18 cellular contexts compared by ENCODE assay signal in genomic region chr16:13977177-13977576, GRCh38. TPM values are rescaled to one million over a fixed set of nuclear protein-coding genes. Genes with fewer than 3 reads are reported as not detected.
DNase-seq lines count a peak whose midpoint lies in the region; ATAC-seq, FAIRE-seq and TF ChIP-seq lines count a peak whose summit lies in the region.
"Had no signal": no experiment of that assay in that cellular context is flagged by ENCODE, and none has a peak within 500 bp of the region (broad histone marks: within the 10 kb centered on the region; RNA-seq: fewer than 3 reads in every experiment).

No MANE protein-coding gene starts in this region.

- intact Hi-C loops in K562 (cut with micrococcal nuclease), result loop anchor here (10.0 kb wide), 1 partner anchor 78 kb away; no protein-coding TSS in a partner anchor

- WGBS in A549 (ENCODE audit: missing lambda C conversion rate), result 92% methylated on average over 6 of the region's 6 CpGs
- 16% methylated on average over 6 of the region's 6 CpGs for WGBS in K562 (ENCODE audit: insufficient coverage, low coverage, missing lambda C conversion rate)

- TF ChIP-seq CTCF in A549 (IDR thresholded peaks at IDR 0.05) (no peak), D721Med (IDR thresholded peaks at IDR 0.05; ENCODE audit: insufficient read depth, missing control alignments) (no peak), K562 (IDR thresholded peaks at IDR 0.05 in 2 of 3, conservative IDR thresholded peaks at IDR 0.05 in 1 of 3; ENCODE audit: insufficient read depth in 2 of 3, low read depth in 1 of 3, low read length in 3 of 3) (no peak)

- DNase-seq in A549 (ENCODE audit: low read depth in 1 of 2, low spot score in 1 of 2), result no peak
- DNase-seq in D721Med (ENCODE audit: insufficient read length, low spot score), result no peak
- DNase-seq in K562 (ENCODE audit: extremely low read depth in 1 of 4, low spot score in 3 of 4), result peak in 1 of 4 experiments; percentile 11
- no peak for DNase-seq in COLO668 (lab: John Stamatoyannopoulos, UW; ENCODE audit: unreplicated experiment)
- DNase-seq: 8988T; AML-193; CD4-positive, alpha-beta T cell; CD8-positive, alpha-beta T cell; COR-L47; DMS79 treated with DMSO at 0.1 percent for 48 hours; GF-D8 had no signal

- TF ChIP-seq RAD21 in A549 (conservative IDR thresholded peaks at IDR 0.05 in 1 of 2, IDR thresholded peaks at IDR 0.05 in 1 of 2) (no peak), K562 (CRISPR knock-in tag; conservative IDR thresholded peaks at IDR 0.05 in 1 of 2, IDR thresholded peaks at IDR 0.05 in 1 of 2) (no peak)

- no peaks in the 10 kb centered on the region for H3K4me1 ChIP-seq in A549
- H3K4me1 ChIP-seq in K562 (replicated peaks in 1 of 2; ENCODE audit: control insufficient read depth in 2 of 2, insufficient read depth in 2 of 2, low read length in 2 of 2), result no peaks in the 10 kb centered on the region
- H3K4me1 ChIP-seq: BLaER1 treated with 17β-estradiol and CSF1 and Interleukin-3, amounts not matched to agents 10 nM and 100 nM had no signal

- FAIRE-seq in A549 (lab: Jason Lieb, UNC), result no peak
- peak; percentile 53 for FAIRE-seq in D721Med (lab: Jason Lieb, UNC)
- FAIRE-seq in K562 (lab: Jason Lieb, UNC), result no peak
- FAIRE-seq: A204.1, G401.6, GM12891 had no signal

- no peak overlapping the region for H3K27ac ChIP-seq in A549
- H3K27ac ChIP-seq in K562 (ENCODE audit: extremely low read depth, low read depth, low read length), result no peak overlapping the region
- H3K27ac ChIP-seq: BLaER1 treated with 17β-estradiol and CSF1 and Interleukin-3, amounts not matched to agents 10 nM and 100 nM; C4-2B had no signal

- POLR2A ChIA-PET in A549 (lab: Yijun Ruan, JAX) (no interaction called here), K562 (lab: Yijun Ruan, JAX) (interaction anchor here (0.6 kb wide), 1 partner anchor 33 kb away, joined by 3 read pairs; no protein-coding TSS in a partner anchor)

- H3K27me3 ChIP-seq in K562 (ENCODE audit: control insufficient read depth in 2 of 2, insufficient read depth in 2 of 2, low read length in 2 of 2), result peaks cover 3 to 6% of the 10 kb centered on the region in 2 experiments; a peak in 3 of 5 replicates
- H3K27me3 ChIP-seq: BLaER1 treated with 17β-estradiol and CSF1 and Interleukin-3, amounts not matched to agents 10 nM and 100 nM had no signal

- in situ Hi-C loops in K562 (cut with MboI), result no loop called here

- BruUV-seq in K562 (replicated peaks; lab: Mats Ljungman, UMichigan), result no TSS peak

- H3K9me1 ChIP-seq in K562 (ENCODE audit: control insufficient read depth, insufficient read depth, low read length), result no peaks in the 10 kb centered on the region

- no peak for TF ChIP-seq EP300 in A549 (IDR thresholded peaks at IDR 0.05)
- TF ChIP-seq EP300 in K562 (IDR thresholded peaks at IDR 0.05; ENCODE audit: low read length), result no peak

- no peaks in the 10 kb centered on the region for H3K36me3 ChIP-seq in K562 (ENCODE audit: control insufficient read depth, insufficient read depth, low read length)
- H3K36me3 ChIP-seq: BLaER1 treated with 17β-estradiol and CSF1 and Interleukin-3, amounts not matched to agents 10 nM and 100 nM had no signal

- no peak overlapping the region for H3K9ac ChIP-seq in K562 (ENCODE audit: insufficient read depth in 1 of 2, low read depth in 2 of 2, low read length in 2 of 2)
- H3K9ac ChIP-seq: BLaER1 treated with 17β-estradiol and CSF1 and Interleukin-3, amounts not matched to agents 10 nM and 100 nM had no signal

- H3K79me2 ChIP-seq in K562 (ENCODE audit: control insufficient read depth, insufficient read depth, low read length), result no peaks in the 10 kb centered on the region

- no peaks in the 10 kb centered on the region for H4K20me1 ChIP-seq in K562 (replicated peaks; ENCODE audit: control insufficient read depth, insufficient read depth, low read length)
- H4K20me1 ChIP-seq: BLaER1 treated with 17β-estradiol and CSF1 and Interleukin-3, amounts not matched to agents 10 nM and 100 nM had no signal

- CTCF ChIA-PET in A549 (lab: Yijun Ruan, JAX), result interaction anchor here (1.0 kb wide), 2 partner anchors 9 to 23 kb away, joined by 3 to 4 read pairs; no protein-coding TSS in a partner anchor
- CTCF ChIA-PET in K562 (lab: Yijun Ruan, JAX; ENCODE audit: low intra/inter-chr PET ratio), result no interaction called here

- H3K4me2 ChIP-seq in A549 (no peak overlapping the region), K562 (ENCODE audit: insufficient read depth, low read length) (no peak overlapping the region)
- H3K4me2 ChIP-seq: BLaER1 treated with 17β-estradiol and CSF1 and Interleukin-3, amounts not matched to agents 10 nM and 100 nM had no signal

- H3K4me3 ChIP-seq in A549 (no peak overlapping the region), K562 (no peak overlapping the region)
- H3K4me3 ChIP-seq: BLaER1 treated with 17β-estradiol and CSF1 and Interleukin-3, amounts not matched to agents 10 nM and 100 nM had no signal

- ATAC-seq in A549 (no peak), K562 (peak; percentile 51), HG03045 (IDR thresholded peaks at IDR 0.05; ENCODE audit: unreplicated experiment) (no peak), HG02870 (IDR thresholded peaks at IDR 0.05; ENCODE audit: unreplicated experiment) (no peak)
- ATAC-seq: CD8-positive, alpha-beta T cell had no signal

- H3K9me3 ChIP-seq in A549, result peaks cover 21% of the 10 kb centered on the region; the same call in 2 of the 3 replicates
- H3K9me3 ChIP-seq in K562 (replicated peaks; ENCODE audit: control insufficient read depth, insufficient read depth, low read depth, low read length), result no peaks in the 10 kb centered on the region; the same call in 1 of the 2 replicates

- no peak overlapping the region for H2AFZ ChIP-seq in K562 (ENCODE audit: low read depth, low read length)

- no peak for TF ChIP-seq POLR2A in A549 (IDR thresholded peaks at IDR 0.05; ENCODE audit: low read length)
- no peak for TF ChIP-seq POLR2A in K562 (conservative IDR thresholded peaks at IDR 0.05)

TF ChIP-seq in A549, 52 proteins besides CTCF, POLR2A, EP300 and RAD21:
- peak; percentile 32 for TF ChIP-seq MAFK (IDR thresholded peaks at IDR 0.05; ENCODE audit: partially characterized antibody)
- no peak for TF ChIP-seq NPAS2 (CRISPR knock-in tag; IDR thresholded peaks at IDR 0.05; ENCODE audit: borderline replicate concordance)
TF ChIP-seq in A549: peak in this region for 1.

TF ChIP-seq in K562, 482 proteins besides CTCF, POLR2A, EP300 and RAD21 (continues in another document):
- TF ChIP-seq ZNF778 (CRISPR knock-in tag; IDR thresholded peaks at IDR 0.05) (no peak), RBM34 (IDR thresholded peaks at IDR 0.05; ENCODE audit: borderline replicate concordance, insufficient read depth, low read length) (no peak), ZNF316 (IDR thresholded peaks at IDR 0.05) (peak; percentile 84), MAFF (IDR thresholded peaks at IDR 0.05; ENCODE audit: low read length) (0 out of 2 replicates have a peak, but pooled peaks have one; percentile 16), FUS (optimal IDR thresholded peaks at IDR 0.05; ENCODE audit: low read depth, low read length) (no peak), MEIS2 (IDR thresholded peaks at IDR 0.05; ENCODE audit: partially characterized antibody) (peak; percentile 60), CREB1 (IDR thresholded peaks at IDR 0.05) (peak; percentile 78), CREB1 (CRISPR knock-in tag; IDR thresholded peaks at IDR 0.05) (0 out of 2 replicates have a peak, but pooled peaks have one; percentile 27), HNRNPH1 (optimal IDR thresholded peaks at IDR 0.05; ENCODE audit: low read depth, low read length) (no peak), NFYB (IDR thresholded peaks at IDR 0.05; ENCODE audit: extremely low read depth, insufficient read length) (peak; percentile 40)
- TF ChIP-seq, protein P1, sequence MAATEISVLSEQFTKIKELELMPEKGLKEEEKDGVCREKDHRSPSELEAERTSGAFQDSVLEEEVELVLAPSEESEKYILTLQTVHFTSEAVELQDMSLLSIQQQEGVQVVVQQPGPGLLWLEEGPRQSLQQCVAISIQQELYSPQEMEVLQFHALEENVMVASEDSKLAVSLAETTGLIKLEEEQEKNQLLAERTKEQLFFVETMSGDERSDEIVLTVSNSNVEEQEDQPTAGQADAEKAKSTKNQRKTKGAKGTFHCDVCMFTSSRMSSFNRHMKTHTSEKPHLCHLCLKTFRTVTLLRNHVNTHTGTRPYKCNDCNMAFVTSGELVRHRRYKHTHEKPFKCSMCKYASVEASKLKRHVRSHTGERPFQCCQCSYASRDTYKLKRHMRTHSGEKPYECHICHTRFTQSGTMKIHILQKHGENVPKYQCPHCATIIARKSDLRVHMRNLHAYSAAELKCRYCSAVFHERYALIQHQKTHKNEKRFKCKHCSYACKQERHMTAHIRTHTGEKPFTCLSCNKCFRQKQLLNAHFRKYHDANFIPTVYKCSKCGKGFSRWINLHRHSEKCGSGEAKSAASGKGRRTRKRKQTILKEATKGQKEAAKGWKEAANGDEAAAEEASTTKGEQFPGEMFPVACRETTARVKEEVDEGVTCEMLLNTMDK (IDR thresholded peaks at IDR 0.05; ENCODE audit: borderline replicate concordance, insufficient read depth, low read depth, low read length, poor library complexity, severe bottlenecking), result no peak

RNA-seq across cellular contexts. Expression of gene ERCC4, which starts 57.2 kb away (rescaled TPM):
- polyA plus RNA-seq in A549 (2011; rRNA removed), result 15.1 and 20.8 TPM in 2 replicates
- polyA plus RNA-seq in A549 (2012; cell fraction: cytosol; rRNA removed), result 2.4 TPM in 2 replicates
- 2.5 and 4.4 TPM in 2 replicates for polyA plus RNA-seq in A549 (2012; cell fraction: nucleus; rRNA removed)
- polyA plus RNA-seq in A549 (2017; fragmentation: RNase III; extraction: RNeasy Plus Mini Kit Qiagen cat#74134 plus additional on column Dnase treatment), result 5.6 to 5.9 TPM (median 5.9 TPM) in 3 replicates
- 13.9 and 21.4 TPM in 2 replicates for polyA minus RNA-seq in A549 (2011; rRNA and poly(A)+ RNA removed)
- 5.6 and 18.6 TPM in 2 replicates for total RNA-seq in K562 (2011; cell fraction: chromatin; rRNA removed; ENCODE audit: low replicate concordance)
- 3.7 and 4.6 TPM in 2 replicates for total RNA-seq in K562 (2011; cell fraction: nucleolus; rRNA removed)
- total RNA-seq in K562 (2011; cell fraction: nucleoplasm; rRNA removed), result 6.3 and 7.7 TPM in 2 replicates
- total RNA-seq in K562 (2014; rRNA removed), result 3.7 and 4.3 TPM in 2 replicates
- 6.0 and 8.8 TPM in 2 replicates for total RNA-seq in K562 (2014; rRNA removed; fragmentation: Illumina TruSeq; extraction: Trizol)
- total RNA-seq in K562 (2015; rRNA removed; fragmentation: Illumina TruSeq; extraction: Trizol), result 5.1 and 7.4 TPM in 2 replicates
- total RNA-seq in K562 (2021), result 7.3 and 10.5 TPM in 2 replicates
- 5.9 and 7.0 TPM in 2 replicates for polyA plus RNA-seq in K562 (2011; rRNA removed)
- 1.9 and 2.4 TPM in 2 replicates for polyA plus RNA-seq in K562 (2011; cell fraction: cytosol; rRNA removed)
- 3.2 and 3.8 TPM in 2 replicates for polyA plus RNA-seq in K562 (2011; cell fraction: nucleus; rRNA removed)
- polyA plus RNA-seq in K562 (2012), result 3.1 and 4.7 TPM in 2 replicates
- 3.4 and 5.0 TPM in 2 replicates for polyA plus RNA-seq in K562 (2014; fragmentation: Illumina TruSeq; extraction: Trizol)
- 1 to 10 TPM; 4.4 to 7.7 TPM for polyA plus RNA-seq in K562 (2014; fragmentation: Nextera tagmentation; extraction: Ambion mirVana)
- polyA plus RNA-seq in K562 (2014; rRNA removed), result 2.7 and 4.9 TPM in 2 replicates
- polyA minus RNA-seq in K562 (2011; rRNA and poly(A)+ RNA removed), result 11.1 and 12.4 TPM in 2 replicates
- polyA minus RNA-seq in K562 (2011; cell fraction: cytosol; rRNA and poly(A)+ RNA removed), result 5.2 and 5.6 TPM in 2 replicates
- polyA minus RNA-seq in K562 (2011; cell fraction: nucleus; rRNA and poly(A)+ RNA removed), result 2.7 and 5.0 TPM in 2 replicates

Comparison
In these comparisons a context has a peak if more than half of its experiments do, and no peak if none do; other contexts are left out.
1. Of the 35 proteins assayed by ChIP-seq in both K562 and A549: peak only in K562: none; only in A549: none; in both: MAFK; in neither: 34.